9 cellular contexts compared by ENCODE assay signal in the genomic region with DNA sequence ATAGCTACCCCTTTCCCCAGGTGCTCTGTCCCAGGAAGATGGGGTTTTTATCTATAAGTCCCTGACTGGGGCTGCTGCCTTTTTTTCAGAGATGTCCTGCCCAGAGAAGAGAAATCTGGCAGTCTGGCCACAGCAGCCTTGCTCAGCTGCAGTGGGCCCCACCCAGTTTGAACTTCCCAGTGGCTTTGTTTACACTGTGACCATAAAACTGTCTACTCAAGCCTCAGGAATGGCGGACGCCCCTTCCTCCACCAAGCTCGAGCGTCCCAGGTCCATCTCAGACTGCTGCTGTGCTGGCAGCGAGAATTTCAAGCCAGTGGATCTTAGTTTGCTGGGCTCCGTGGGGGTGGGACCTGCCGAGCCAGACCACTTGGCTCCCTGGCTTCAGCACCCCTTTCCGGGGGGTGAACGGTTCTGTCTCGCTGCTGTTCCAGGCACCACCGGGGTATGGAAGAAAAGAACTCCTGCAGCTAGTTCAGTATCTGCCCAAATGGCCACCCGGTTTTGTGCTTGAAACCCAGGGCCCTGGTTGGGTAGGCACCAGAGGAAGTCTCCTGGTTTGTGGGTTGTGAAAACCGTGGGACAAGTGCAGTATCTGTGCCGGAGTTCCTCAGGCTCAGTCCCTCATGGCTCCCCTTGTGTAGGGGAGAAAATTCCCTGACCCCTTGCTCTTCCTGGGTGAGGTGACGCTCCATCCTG. TPM values are rescaled to one million over a fixed set of nuclear protein-coding genes. Genes with fewer than 3 reads are reported as not detected.
DNase-seq lines count a peak whose midpoint lies in the region; ATAC-seq, FAIRE-seq and TF ChIP-seq lines count a peak whose summit lies in the region.
"Not testable (repeated sequence)": the region's sequence is repeated elsewhere in the genome, so short reads cannot be mapped to it uniquely, and the experiment has no call there.
"Had no signal": no experiment of that assay in that cellular context is flagged by ENCODE, and none has a peak within 500 bp of the region (broad histone marks: within the 10 kb centered on the region; RNA-seq: fewer than 3 reads in every experiment).

No MANE protein-coding gene starts in this region.

- peak overlapping the region; percentile 81 to 84 for H4K8ac ChIP-seq in IMR-90 (ENCODE audit: low read depth in 2 of 2, low read length in 2 of 2)

- H3K9me3 ChIP-seq in A549; IMR-90 (ENCODE audit: control insufficient read depth, insufficient read depth, low read length); Panc1 (ENCODE audit: control insufficient read depth, insufficient read depth, low read depth, low read length); mucosa of descending colon; small intestine (ENCODE audit: control insufficient read depth, low read depth): not testable (repeated sequence)

- H3K4me1 ChIP-seq in A549 (peaks cover 21% of the 10 kb centered on the region), mucosa of descending colon (ENCODE audit: low read depth) (peaks cover 28% of the 10 kb centered on the region)
- H3K4me1 ChIP-seq in IMR-90 (ENCODE audit: control insufficient read depth, insufficient read depth, low read length); Panc1 (ENCODE audit: control insufficient read depth, insufficient read depth, low read length); small intestine (ENCODE audit: control insufficient read depth in 2 of 2, insufficient read depth in 1 of 2, low read depth in 1 of 2, low read length in 1 of 2): not testable (repeated sequence)

- H3K18ac ChIP-seq in IMR-90 (ENCODE audit: low read depth, low read length), result peak overlapping the region; percentile 60

- H3K56ac ChIP-seq in IMR-90 (ENCODE audit: extremely low read depth, insufficient read depth, low read length), result not testable (repeated sequence)

- not testable (repeated sequence) for BruUV-seq in IMR-90 (replicated peaks; lab: Mats Ljungman, UMichigan); Panc1 (replicated peaks; lab: Mats Ljungman, UMichigan)

- H3K27ac ChIP-seq in A549 (peak overlapping the region; percentile 49 to 84; a peak in 5 of 6 replicates), IMR-90 (ENCODE audit: insufficient read depth, low read length) (peak overlapping the region; percentile 32; the same call in 1 of the 2 replicates), small intestine (ENCODE audit: low read depth in 1 of 2, low read length in 1 of 2) (peak overlapping the region in 1 of 2 donors; percentile 83)
- not testable (repeated sequence) for H3K27ac ChIP-seq in Panc1 (ENCODE audit: low read length)

- intact Hi-C loops in IMR-90 (cut with micrococcal nuclease); Panc1 (cut with micrococcal nuclease; ENCODE audit: unreplicated experiment); mucosa of descending colon (cut with DNase I, micrococcal nuclease): not testable (repeated sequence)

- H2AK9ac ChIP-seq in IMR-90 (replicated peaks; ENCODE audit: low read depth, low read length, poor library complexity), result not testable (repeated sequence)

- H3K4me2 ChIP-seq in A549 (peak overlapping the region; percentile 74), IMR-90 (ENCODE audit: low read depth, low read length) (peak overlapping the region; percentile 36)

- H2AK5ac ChIP-seq in IMR-90 (ENCODE audit: low read depth, low read length), result peak overlapping the region; percentile 43

- H2BK15ac ChIP-seq in IMR-90 (ENCODE audit: low read depth, low read length), result peak overlapping the region; percentile 78; the same call in 1 of the 3 replicates

- peak overlapping the region; percentile 82 for H3K4ac ChIP-seq in IMR-90 (ENCODE audit: low read depth, low read length)

- H3K23ac ChIP-seq in IMR-90 (ENCODE audit: low read depth, low read length), result peak overlapping the region; percentile 17; the same call in 1 of the 2 replicates

- H3K14ac ChIP-seq in IMR-90 (replicated peaks; ENCODE audit: low read depth, low read length), result peak overlapping the region; percentile 78

- not testable (repeated sequence) for TF ChIP-seq CTCF in A549 (IDR thresholded peaks at IDR 0.05); IMR-90 (conservative IDR thresholded peaks at IDR 0.05; ENCODE audit: low read depth, low read length); Panc1 (IDR thresholded peaks at IDR 0.05); astrocyte of the spinal cord (IDR thresholded peaks at IDR 0.05; ENCODE audit: low read depth, low read length); mucosa of descending colon (IDR thresholded peaks at IDR 0.05)

- DNase-seq in A549 (ENCODE audit: low read depth in 1 of 2, low spot score in 1 of 2), result peak in 1 of 2 experiments; percentile 70
- DNase-seq in ELF-1 (ENCODE audit: low read depth, low spot score), result peak; percentile 34
- peak; percentile 81 for DNase-seq in IMR-90
- DNase-seq in Panc1 (ENCODE audit: low read depth, low spot score), result not testable (repeated sequence)
- peak; percentile 67 for DNase-seq in astrocyte of the spinal cord (ENCODE audit: low read depth, low spot score)
- DNase-seq in fibroblast of peridontal ligament (ENCODE audit: extremely low read depth), result peak; percentile 30
- peak; percentile 76 to 84 (median 79) for DNase-seq in mucosa of descending colon
- peak; percentile 89 for DNase-seq in small intestine

- not testable (repeated sequence) for H4K20me1 ChIP-seq in IMR-90 (ENCODE audit: insufficient read depth, low read length)

- H3K36me3 ChIP-seq in IMR-90 (ENCODE audit: control insufficient read depth, insufficient read depth, low read length); Panc1 (ENCODE audit: control insufficient read depth, insufficient read depth, low read length); mucosa of descending colon (ENCODE audit: low read depth); small intestine (ENCODE audit: control insufficient read depth in 2 of 2, insufficient read depth in 2 of 2, low read length in 2 of 2): not testable (repeated sequence)

- peak overlapping the region; percentile 84 for H2AFZ ChIP-seq in IMR-90 (replicated peaks; ENCODE audit: low read length, poor library complexity)

- peak overlapping the region; percentile 43 for H2BK5ac ChIP-seq in IMR-90 (ENCODE audit: low read depth, low read length, poor library complexity, severe bottlenecking)

- H3K9ac ChIP-seq in IMR-90 (ENCODE audit: low read depth, low read length), result not testable (repeated sequence)

- peak overlapping the region; percentile 86 for H2BK120ac ChIP-seq in IMR-90 (ENCODE audit: low read depth, low read length)

- not testable (repeated sequence) for H3K27me3 ChIP-seq in IMR-90 (ENCODE audit: control insufficient read depth, insufficient read depth, low read length); Panc1 (ENCODE audit: control insufficient read depth, insufficient read depth, low read length); small intestine (ENCODE audit: control insufficient read depth in 2 of 2, insufficient read depth in 2 of 2, low read length in 2 of 2)

- H3K9me1 ChIP-seq in IMR-90 (ENCODE audit: insufficient read depth, low read length), result not testable (repeated sequence)

- not testable (repeated sequence) for FAIRE-seq in A549 (lab: Jason Lieb, UNC); small intestine (lab: Jason Lieb, UNC)

- POLR2A ChIA-PET in A549 (lab: Yijun Ruan, JAX); IMR-90 (lab: Charles Lee; ENCODE audit: unreplicated experiment); Panc1 (lab: Charles Lee): not testable (repeated sequence)

- WGBS in A549 (ENCODE audit: missing lambda C conversion rate), result 58% methylated on average over 5 of the region's 15 CpGs
- 58% methylated on average over 6 of the region's 15 CpGs; no CpG with 5 or more reads in 1 of the 2 experiments for WGBS in IMR-90 (ENCODE audit: extremely low coverage in 2 of 2, insufficient read length in 1 of 2), 2 experiments
- WGBS in small intestine, 3 donors, result 35 to 65% (median 55%) methylated on average over 15 of the region's 15 CpGs

- in situ Hi-C loops in IMR-90 (cut with MboI; ENCODE audit: low sequenced_read_pairs); Panc1 (cut with HindIII; ENCODE audit: low pct_unique_long_range_greater_than_20kb, low sequenced_read_pairs); astrocyte of the spinal cord (cut with HindIII; ENCODE audit: low sequenced_read_pairs): not testable (repeated sequence)

- dilution Hi-C loops in IMR-90 (cut with HindIII; ENCODE audit: low sequenced_read_pairs, unreplicated experiment), result not testable (repeated sequence)

- ATAC-seq in A549 (peak in 1 of 2 experiments; percentile 94; a peak in 3 of 6 replicates), IMR-90 (ENCODE audit: low read depth) (peak; percentile 95), Panc1 (peak; percentile 85), mucosa of descending colon (peak; percentile 89)

- TF ChIP-seq EP300 in A549 (IDR thresholded peaks at IDR 0.05), result not testable (repeated sequence)

- H4K91ac ChIP-seq in IMR-90 (ENCODE audit: insufficient read depth, low read depth, low read length), result peak overlapping the region; percentile 85

- H2BK20ac ChIP-seq in IMR-90 (ENCODE audit: low read depth, low read length), result peak overlapping the region; percentile 84

- H3K79me1 ChIP-seq in IMR-90 (ENCODE audit: low read depth in 1 of 2, low read length in 2 of 2), result not testable (repeated sequence)

- peak overlapping the region; percentile 53 for H4K5ac ChIP-seq in IMR-90 (ENCODE audit: low read depth, low read length)

- not testable (repeated sequence) for TF ChIP-seq RAD21 in A549 (conservative IDR thresholded peaks at IDR 0.05 in 1 of 2, IDR thresholded peaks at IDR 0.05 in 1 of 2); IMR-90 (IDR thresholded peaks at IDR 0.05; ENCODE audit: low read length)

- H3K4me3 ChIP-seq in A549 (peak overlapping the region; percentile 12; the same call in 1 of the 3 replicates), Panc1 (ENCODE audit: low read depth in 2 of 2, low read length in 2 of 2) (peak overlapping the region in 1 of 2 experiments; percentile 8; a peak in 1 of 4 replicates)
- not testable (repeated sequence) for H3K4me3 ChIP-seq in IMR-90 (ENCODE audit: insufficient read depth, low read depth, low read length); astrocyte of the spinal cord (ENCODE audit: low read depth, low read length); mucosa of descending colon; small intestine (ENCODE audit: low read depth in 1 of 2, low read length in 2 of 2)

- CTCF ChIA-PET in A549 (lab: Yijun Ruan, JAX) (interaction anchor here (0.6 to 1.4 kb wide), 3 partner anchors 155 to 258 kb away, joined by 3 read pairs; no protein-coding TSS in a partner anchor), Panc1 (lab: Charles Lee) (interaction anchor here (0.7 kb wide), 1 partner anchor 38 kb away, joined by 4 read pairs; no protein-coding TSS in a partner anchor)
- CTCF ChIA-PET in IMR-90 (lab: Yijun Ruan, JAX), result not testable (repeated sequence)

- TF ChIP-seq POLR2A in A549 (IDR thresholded peaks at IDR 0.05; ENCODE audit: low read length); IMR-90 (IDR thresholded peaks at IDR 0.05; ENCODE audit: low read depth, low read length): not testable (repeated sequence)

RNA-seq across cellular contexts. Expression of gene SPON1, which starts 29.8 kb away (rescaled TPM):
- not detected in 2 replicates for polyA plus RNA-seq in A549 (2011; rRNA removed)
- polyA plus RNA-seq in A549 (2012; cell fraction: cytosol; rRNA removed), result not detected in 2 replicates
- polyA plus RNA-seq in A549 (2012; cell fraction: nucleus; rRNA removed), result not detected in 2 replicates
- 0.07 TPM in 1 of 3 replicates, not detected in the others for polyA plus RNA-seq in A549 (2017; fragmentation: RNase III; extraction: RNeasy Plus Mini Kit Qiagen cat#74134 plus additional on column Dnase treatment)
- polyA minus RNA-seq in A549 (2011; rRNA and poly(A)+ RNA removed), result not detected in 2 replicates
- total RNA-seq in IMR-90 (2012; rRNA removed), result 0.56 and 0.72 TPM in 2 replicates
- 0.62 and 0.77 TPM in 2 replicates for polyA plus RNA-seq in IMR-90 (2012; rRNA removed)
- 0.16 and 0.42 TPM in 2 replicates for polyA plus RNA-seq in IMR-90 (2012; cell fraction: cytosol; rRNA removed)
- polyA plus RNA-seq in IMR-90 (2012; cell fraction: nucleus; rRNA removed; ENCODE audit: low replicate concordance), result 0.28 and 0.37 TPM in 2 replicates
- total RNA-seq in Panc1 (2021; ENCODE audit: unreplicated experiment), result 0.10 TPM
- polyA plus RNA-seq in Panc1 (2012; ENCODE audit: insufficient read length), result not detected
- 10 to 100 TPM; 43.6 to 85.5 (median 64.2) TPM for total RNA-seq in mucosa of descending colon
- polyA plus RNA-seq in small intestine, result 10 to 100 TPM; 11.4 to 30.3 (median 14.1) TPM
- polyA plus RNA-seq: SK-N-SH had no signal

Comparison
In these comparisons a context has a peak if more than half of its experiments do, and no peak if none do; other contexts are left out.
1. RNA of gene SPON1, which starts 29.8 kb away (total RNA-seq): 43.6 to 85.5 TPM in mucosa of descending colon; 0.56 to 0.72 TPM in IMR-90 and 0.10 TPM in Panc1 (single experiment); every median in the first group is over 10 times any median in the second.